Comparison of ENCODE assay signal across 28 cellular contexts in genomic region chr19:29961311-29961710, GRCh38.
"Had no signal": no experiment of that assay in that cellular context is flagged by ENCODE, and none has a peak within 500 bp of the region (broad histone marks: within the 10 kb centered on the region; RNA-seq: fewer than 3 reads in every experiment).

No MANE protein-coding gene starts in this region.

- ATAC-seq: psoas muscle; right cardiac atrium; right lobe of liver; stimulated activated effector memory CD8-positive, alpha-beta T cell treated with anti-CD3 and anti-CD28 coated beads, Interleukin-12 subunit alpha, Interleukin-12 subunit beta, amount 100 ng/mL, for 72 hours; stimulated activated naive B cell treated with anti-CD40 and anti-IgM and Interleukin-4, amounts not matched to agents 10 μg/mL and 1 μg/mL and 100 μg/mL, for 72 hours had no signal

- H3K36me3 ChIP-seq: neural progenitor cell, ovary, right lobe of liver, sigmoid colon, stomach, thoracic aorta, thyroid gland, tibial nerve, upper lobe of left lung, vagina had no signal

- H2AFZ ChIP-seq: neural progenitor cell, parathyroid adenoma had no signal

- H3K27ac ChIP-seq: neural progenitor cell, ovary, parathyroid adenoma, psoas muscle, right lobe of liver, sigmoid colon, stomach, thoracic aorta, thyroid gland, tibial nerve, upper lobe of left lung, vagina had no signal

- FAIRE-seq: small intestine, urothelium cell line had no signal

- H3K9me3 Mint-ChIP-seq: stimulated activated naive CD8-positive, alpha-beta T cell treated with anti-CD3 and anti-CD28 coated beads, Interleukin-15, Interleukin-2, amounts not matched to agents 100 ng/mL and 50 ng/mL, for 24 hours had no signal

- H3K4me2 ChIP-seq: neural progenitor cell had no signal

- H3K27me3 Mint-ChIP-seq: progenitor cell of endocrine pancreas; stimulated activated naive B cell treated with anti-CD40 and anti-IgM and Interleukin-4, amounts not matched to agents 10 μg/mL and 1 μg/mL and 100 μg/mL, for 72 hours; stimulated activated naive CD8-positive, alpha-beta T cell treated with anti-CD3 and anti-CD28 coated beads, Interleukin-15, Interleukin-2, amounts not matched to agents 100 ng/mL and 50 ng/mL, for 24 hours had no signal

- H3K4me3 Mint-ChIP-seq: nephron; neural progenitor cell; stimulated activated effector memory CD8-positive, alpha-beta T cell treated with anti-CD3 and anti-CD28 coated beads, Interleukin-12 subunit alpha, Interleukin-12 subunit beta, amount 100 ng/mL, for 72 hours; stimulated activated naive B cell treated with anti-CD40 and anti-IgM and Interleukin-4, amounts not matched to agents 10 μg/mL and 1 μg/mL and 100 μg/mL, for 72 hours; stimulated activated naive CD8-positive, alpha-beta T cell treated with anti-CD3 and anti-CD28 coated beads, Interleukin-15, Interleukin-2, amounts not matched to agents 100 ng/mL and 50 ng/mL, for 24 hours had no signal

- H3K4me3 ChIP-seq: neural progenitor cell, ovary, psoas muscle, right lobe of liver, sigmoid colon, stomach, thoracic aorta, thyroid gland, tibial nerve, upper lobe of left lung, vagina had no signal

- H3K27me3 ChIP-seq: neural progenitor cell, ovary, right lobe of liver, sigmoid colon, stomach, thyroid gland, tibial nerve, upper lobe of left lung, vagina had no signal

- DNase-seq: occipital lobe; ovary; posterior cingulate gyrus; psoas muscle; right cardiac atrium; right lobe of liver; sigmoid colon; small intestine; stimulated activated CD4-positive, alpha-beta T cell treated with anti-CD3 and anti-CD28 coated beads, Interleukin-15, amount 100 ng/mL, for 24 hours; stimulated activated CD4-positive, alpha-beta T cell treated with anti-CD3 and anti-CD28 coated beads, Interleukin-2, amount 100 ng/mL, for 24 hours; stimulated activated CD4-positive, alpha-beta T cell treated with anti-CD3 and anti-CD28 coated beads, Interleukin-2, amount 100 ng/mL, for 48 hours; stimulated activated CD4-positive, alpha-beta T cell treated with anti-CD3 and anti-CD28 coated beads, Interleukin-4, amount 100 ng/mL, for 24 hours; stimulated activated naive B cell treated with anti-CD40 and anti-IgM and Interleukin-4, amounts not matched to agents 10 μg/mL and 1 μg/mL and 100 μg/mL, for 72 hours; stimulated activated naive CD4-positive, alpha-beta T cell treated with Interleukin-2 at 50 U/mL for 16 hours; stomach; thyroid gland; trophoblast cell; upper lobe of left lung had no signal

- H3K27ac Mint-ChIP-seq: nephron; neural progenitor cell; progenitor cell of endocrine pancreas; stimulated activated effector memory CD8-positive, alpha-beta T cell treated with anti-CD3 and anti-CD28 coated beads, Interleukin-12 subunit alpha, Interleukin-12 subunit beta, amount 100 ng/mL, for 72 hours; stimulated activated naive B cell treated with anti-CD40 and anti-IgM and Interleukin-4, amounts not matched to agents 10 μg/mL and 1 μg/mL and 100 μg/mL, for 72 hours had no signal

- H3K9me3 ChIP-seq: ovary, psoas muscle, right lobe of liver, stomach, thoracic aorta, thyroid gland, tibial nerve, upper lobe of left lung, vagina had no signal

- H3K9ac ChIP-seq: neural progenitor cell, parathyroid adenoma had no signal
